In the genomic region with DNA sequence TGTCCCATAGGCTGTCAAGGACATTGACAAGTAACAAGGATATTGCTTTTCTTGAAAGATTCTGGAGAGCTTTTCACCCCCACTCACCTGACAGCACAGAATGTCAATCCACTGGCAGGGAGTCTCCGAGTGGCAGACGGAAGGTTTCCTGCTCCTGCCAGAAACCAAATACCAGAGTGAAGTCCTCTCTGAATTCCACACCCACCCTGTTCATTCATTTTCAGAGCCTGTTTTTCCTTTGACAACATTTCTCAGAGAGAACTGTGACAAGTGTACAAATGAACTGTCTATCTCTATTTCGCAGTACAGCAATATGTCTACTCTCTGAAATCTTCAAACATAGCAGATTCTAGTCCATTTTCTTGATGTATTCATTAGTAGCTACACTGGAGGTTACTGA, we compare ENCODE assay signal across 18 cellular contexts.
"Had no signal": no experiment of that assay in that cellular context is flagged by ENCODE, and none has a peak within 500 bp of the region (broad histone marks: within the 10 kb centered on the region; RNA-seq: fewer than 3 reads in every experiment).

No MANE protein-coding gene starts in this region.

- H3K9me3 ChIP-seq: mucosa of descending colon, pancreas had no signal

- H3K27ac ChIP-seq: foreskin keratinocyte, pancreas had no signal

- H3K27me3 Mint-ChIP-seq: progenitor cell of endocrine pancreas had no signal

- H3K27me3 ChIP-seq: foreskin keratinocyte, pancreas had no signal

- H3K27ac Mint-ChIP-seq: natural killer cell, progenitor cell of endocrine pancreas had no signal

- ATAC-seq: foreskin keratinocyte, left cardiac atrium, left ventricle myocardium superior, mucosa of descending colon, natural killer cell, pancreas, right cardiac atrium had no signal

- H3K4me1 ChIP-seq: foreskin keratinocyte, pancreas had no signal

- DNase-seq: dermis blood vessel endothelial cell; erythroblast; foreskin keratinocyte; immature natural killer cell; kidney; left cardiac atrium; left ventricle myocardium superior; mucosa of descending colon; natural killer cell; occipital lobe; pancreas; right cardiac atrium; small intestine; stimulated activated CD4-positive, alpha-beta T cell treated with anti-CD3 and anti-CD28 coated beads, Interleukin-12 subunit alpha, Interleukin-12 subunit beta, amount 100 ng/mL, for 4 hours; stimulated activated naive CD4-positive, alpha-beta T cell treated with Interleukin-2 at 50 U/mL for 16 hours; trophoblast cell had no signal

- H3K9me3 Mint-ChIP-seq: natural killer cell had no signal

- H3K4me3 ChIP-seq: lung, mucosa of descending colon, pancreas had no signal

- H3K36me3 ChIP-seq: pancreas had no signal

- H3K4me1 Mint-ChIP-seq: immature natural killer cell, natural killer cell had no signal

- H3K4me3 Mint-ChIP-seq: immature natural killer cell, natural killer cell had no signal

- H3K36me3 Mint-ChIP-seq: immature natural killer cell, natural killer cell had no signal
